Comparison of ENCODE assay signal across 29 cellular contexts in genomic region chr11:57430946-57431345, GRCh38. TPM values are rescaled to one million over a fixed set of nuclear protein-coding genes. Genes with fewer than 3 reads are reported as not detected.
A peak's percentile ranks its signal among the peaks of the same experiment; 100 is the strongest.
DNase-seq lines count a peak whose midpoint lies in the region; ATAC-seq and TF ChIP-seq lines count a peak whose summit lies in the region.
"Had no signal": no experiment of that assay in that cellular context is flagged by ENCODE, and none has a peak within 500 bp of the region (broad histone marks: within the 10 kb centered on the region; RNA-seq: fewer than 3 reads in every experiment).

No MANE protein-coding gene starts in this region.

- H3K4me1 ChIP-seq in H9 (ENCODE audit: insufficient read depth, low read length) (peaks cover 2% of the 10 kb centered on the region; the same call in 1 of the 2 replicates), right lobe of liver (peaks cover 0 to 75% (median 26%) of the 10 kb centered on the region in 4 donors)

- no peak overlapping the region for H2BK5ac ChIP-seq in H9 (ENCODE audit: insufficient read length, low read length)

- no CpG with 5 or more reads among the region's 1 CpG for WGBS in H9 (ENCODE audit: extremely low coverage, insufficient read length, low lambda C conversion rate)
- WGBS in right lobe of liver (ENCODE audit: insufficient coverage, low coverage, low lambda C conversion rate, missing lambda C conversion rate), result 80% methylated on average over 1 of the region's 1 CpG

- no peak overlapping the region for H3K23ac ChIP-seq in H9 (ENCODE audit: insufficient read length, low read depth, low read length)

- no peak overlapping the region for H3K27ac ChIP-seq in H9 (ENCODE audit: insufficient read length, low read depth, low read length)
- peak overlapping the region; percentile 59 to 99 (median 75) for H3K27ac ChIP-seq in right lobe of liver
- H3K27ac ChIP-seq: epithelial cell of prostate had no signal

- no peak overlapping the region for H3K56ac ChIP-seq in H9 (ENCODE audit: insufficient read length, low read depth, low read length)

- H2BK20ac ChIP-seq in H9 (ENCODE audit: low read depth, low read length, poor library complexity, severe bottlenecking), result no peak overlapping the region

- POLR2A ChIA-PET in WTC11 (lab: Charles Lee), result no interaction called here

- H3T11ph ChIP-seq in H9 (ENCODE audit: low read length), result no peak overlapping the region

- intact Hi-C loops in right lobe of liver (cut with DNase I), result no loop called here

- H3K36me3 ChIP-seq in right lobe of liver, result no peaks in the 10 kb centered on the region
- H3K36me3 ChIP-seq: heart left ventricle had no signal

- H3K79me1 ChIP-seq in H9 (ENCODE audit: insufficient read depth, low read depth, low read length, poor library complexity, severe bottlenecking), result no peaks in the 10 kb centered on the region

- H3K79me2 ChIP-seq in H9 (ENCODE audit: insufficient read depth, low read length), result no peaks in the 10 kb centered on the region

- no peak overlapping the region for H2BK12ac ChIP-seq in H9 (ENCODE audit: insufficient read length, low read depth, low read length)

- CTCF ChIA-PET in WTC11 (lab: Charles Lee), result interaction anchor here (0.5 to 1.9 kb wide), 12 partner anchors 27 to 317 kb away, joined by 3 to 36 read pairs (median 5); partner anchors contain the start of genes PRG3 and RTN4RL2

- H3K9ac ChIP-seq in H9 (ENCODE audit: extremely low read depth, insufficient read length, low read length), result no peak overlapping the region

- H3K4me3 ChIP-seq in right lobe of liver, result no peak overlapping the region
- H3K4me3 ChIP-seq: heart left ventricle, skin epidermis had no signal

- no peak overlapping the region for H2BK15ac ChIP-seq in H9 (ENCODE audit: low read depth, low read length)

- peaks cover 6% of the 10 kb centered on the region for H3K23me2 ChIP-seq in H9 (ENCODE audit: insufficient read length, low read depth, low read length, poor library complexity, severe bottlenecking)

- H3K36me3 Mint-ChIP-seq in H9 (ENCODE audit: insufficient read depth in 1 of 3, low read depth in 3 of 3), result peaks cover 0 to 4% (median 3%) of the 10 kb centered on the region in 3 experiments; a peak in 2 of 7 replicates
- 0 out of 2 replicates have a peak, but pooled peaks cover under 1% of the 10 kb centered on the region for H3K36me3 Mint-ChIP-seq in WTC11
- H3K36me3 Mint-ChIP-seq: naive B cell, type B pancreatic cell had no signal

- no peak overlapping the region for H4K5ac ChIP-seq in H9 (ENCODE audit: insufficient read length, low read depth, low read length)

- peaks cover 3% of the 10 kb centered on the region; the same call in 1 of the 2 replicates for H3K27me3 ChIP-seq in H9 (ENCODE audit: insufficient read depth, low read length)
- no peaks in the 10 kb centered on the region for H3K27me3 ChIP-seq in right lobe of liver
- H3K27me3 ChIP-seq: heart left ventricle had no signal

- TF ChIP-seq POLR2A in right lobe of liver (IDR thresholded peaks at IDR 0.05), result no peak

- H3K4me1 Mint-ChIP-seq in H9 (peaks cover 18 to 21% of the 10 kb centered on the region in 2 experiments), WTC11 (peaks cover 17% of the 10 kb centered on the region)

- peak; percentile 6 for DNase-seq in DMS 273 (lab: John Stamatoyannopoulos, UW; ENCODE audit: unreplicated experiment)
- no peak for DNase-seq in DMS 273 treated with DMSO at 0.1 percent for 48 hours (lab: John Stamatoyannopoulos, UW)
- peak; percentile 40 for DNase-seq in H9
- peak; percentile 35 for DNase-seq in WTC11 (ENCODE audit: low spot score)
- DNase-seq in right lobe of liver, result peak in 1 of 3 donors; percentile 40
- DNase-seq in T-helper 2 cell, result no peak
- DNase-seq in C1 segment of cervical spinal cord (lab: John Stamatoyannopoulos, UW), result no peak
- DNase-seq: activated CD4-positive, CD25-positive, alpha-beta regulatory T cell treated with anti-CD3 and anti-CD28 coated beads, Interleukin-2, amount 50 U/mL, for 72 hours; activated CD8-positive, alpha-beta T cell treated with anti-CD3 and anti-CD28 coated beads, Interleukin-2, amount 10 ng/mL, durations not matched to agents 7 days and 5 days; activated gamma-delta T cell treated with Interleukin-2 at 50 U/mL for 16 hours; activated naive CD8-positive, alpha-beta T cell treated with anti-CD3 and anti-CD28 coated beads, Interleukin-2, amount 50 U/mL, for 24 hours; activated T-cell treated with anti-CD3 and anti-CD28 coated beads for 4 hours; DND-41; foreskin fibroblast; KBM-7; MV-4-11; naive B cell; NCI-H1694 treated with DMSO at 0.1 percent for 48 hours; NCI-H524 treated with DMSO at 0.1 percent for 48 hours; occipital lobe; stimulated activated CD4-positive, alpha-beta T cell treated with anti-CD3 and anti-CD28 coated beads, Interleukin-1b, Interleukin-23, amount 100 ng/mL, for 48 hours; T-helper 9 cell had no signal

- TF ChIP-seq CTCF in H9 (conservative IDR thresholded peaks at IDR 0.05) (peak; percentile 26; the same call in 2 of the 3 replicates), WTC11 (IDR thresholded peaks at IDR 0.05) (no peak), right lobe of liver (IDR thresholded peaks at IDR 0.05) (no peak)

- no peak overlapping the region for H3K4me3 Mint-ChIP-seq in H9
- no peak overlapping the region for H3K4me3 Mint-ChIP-seq in WTC11
- H3K4me3 Mint-ChIP-seq: activated CD8-positive, alpha-beta T cell treated with anti-CD3 and anti-CD28 coated beads, Interleukin-2, amount 10 ng/mL, durations not matched to agents 7 days and 5 days; activated naive CD8-positive, alpha-beta T cell treated with anti-CD3 and anti-CD28 coated beads, Interleukin-2, amount 50 U/mL, for 24 hours; type B pancreatic cell had no signal

- H4K91ac ChIP-seq in H9 (ENCODE audit: insufficient read length, low read depth, low read length), result no peak overlapping the region

- H3K4ac ChIP-seq in H9 (ENCODE audit: low read depth, low read length), result no peak overlapping the region

- H4K20me1 ChIP-seq in H9 (ENCODE audit: control insufficient read depth, insufficient read depth, insufficient read length), result no peaks in the 10 kb centered on the region

- H3K18ac ChIP-seq in H9 (ENCODE audit: insufficient read length, low read depth, low read length), result no peak overlapping the region

- H2AFZ ChIP-seq in H9 (ENCODE audit: low read length), result no peak overlapping the region

- H4K8ac ChIP-seq in H9 (replicated peaks; ENCODE audit: insufficient read length, low read depth, low read length), result no peak overlapping the region

- ATAC-seq in WTC11, result peak; percentile 72
- no peak for ATAC-seq in right lobe of liver
- no peak for ATAC-seq in GM19452 (IDR thresholded peaks at IDR 0.05; ENCODE audit: unreplicated experiment)
- ATAC-seq: activated CD8-positive, alpha-beta T cell treated with anti-CD3 and anti-CD28 coated beads, Interleukin-2, amount 10 ng/mL, durations not matched to agents 7 days and 5 days; activated naive CD8-positive, alpha-beta T cell treated with anti-CD3 and anti-CD28 coated beads, Interleukin-2, amount 50 U/mL, for 24 hours; heart left ventricle; SK-N-SH treated with all-trans-retinoic acid at 6 μM for 48 hours had no signal

- H3K27me3 Mint-ChIP-seq in H9 (ENCODE audit: low read depth) (peaks cover 58% of the 10 kb centered on the region), WTC11 (ENCODE audit: low read depth) (peaks cover 38% of the 10 kb centered on the region)
- H3K27me3 Mint-ChIP-seq: activated naive CD8-positive, alpha-beta T cell treated with anti-CD3 and anti-CD28 coated beads, Interleukin-2, amount 50 U/mL, for 24 hours; naive B cell had no signal

- H3K9me3 ChIP-seq in H9 (ENCODE audit: control insufficient read depth, low read depth, low read length) (no peaks in the 10 kb centered on the region), right lobe of liver (no peaks in the 10 kb centered on the region)
- H3K9me3 ChIP-seq: heart left ventricle had no signal

- no peak overlapping the region for H3K14ac ChIP-seq in H9 (ENCODE audit: insufficient read depth, low read length)

- no peaks in the 10 kb centered on the region for H3K9me3 Mint-ChIP-seq in H9
- no peaks in the 10 kb centered on the region for H3K9me3 Mint-ChIP-seq in WTC11
- H3K9me3 Mint-ChIP-seq: activated naive CD8-positive, alpha-beta T cell treated with anti-CD3 and anti-CD28 coated beads, Interleukin-2, amount 50 U/mL, for 24 hours; naive B cell; type B pancreatic cell had no signal

- no peak overlapping the region for H2AK5ac ChIP-seq in H9 (ENCODE audit: insufficient read length, low read length)

- no peak overlapping the region for H3K27ac Mint-ChIP-seq in H9
- no peak overlapping the region for H3K27ac Mint-ChIP-seq in WTC11
- H3K27ac Mint-ChIP-seq: activated CD8-positive, alpha-beta T cell treated with anti-CD3 and anti-CD28 coated beads, Interleukin-2, amount 10 ng/mL, durations not matched to agents 7 days and 5 days; activated naive CD8-positive, alpha-beta T cell treated with anti-CD3 and anti-CD28 coated beads, Interleukin-2, amount 50 U/mL, for 24 hours; type B pancreatic cell had no signal

- H3K4me2 ChIP-seq in H9 (ENCODE audit: insufficient read depth, insufficient read length, low read length), result no peak overlapping the region

- H2BK120ac ChIP-seq in H9 (ENCODE audit: low read depth, low read length, poor library complexity, severe bottlenecking), result no peak overlapping the region

TF ChIP-seq in WTC11, 78 proteins besides CTCF, POLR2A, EP300 and RAD21:
- TF ChIP-seq JAZF1 (CRISPR knock-in tag; IDR thresholded peaks at IDR 0.05), result no peak
- no peak for TF ChIP-seq ETV6 (CRISPR knock-in tag; IDR thresholded peaks at IDR 0.05)
- no peak for TF ChIP-seq RELA (CRISPR knock-in tag; IDR thresholded peaks at IDR 0.05; ENCODE audit: borderline replicate concordance)
- no peak for TF ChIP-seq ZNF232 (CRISPR knock-in tag; IDR thresholded peaks at IDR 0.05)

RNA-seq across cellular contexts. Expression of gene SLC43A3, which starts 4.0 kb away (rescaled TPM):
- total RNA-seq in H9 (2021), result 21.4 and 21.9 TPM in 2 replicates
- 22.6 to 25.8 TPM (median 25.3 TPM) in 3 replicates for total RNA-seq in WTC11 (2021)
- 100 to 1,000 TPM; 109 to 259 (median 185) TPM for total RNA-seq in right lobe of liver

RNA-seq across cellular contexts. Expression of gene RTN4RL2, which starts 29.4 kb away (rescaled TPM):
- total RNA-seq in H9 (2021) (7.0 and 7.1 TPM in 2 replicates), WTC11 (2021) (13.8 to 15.5 TPM (median 14.3 TPM) in 3 replicates), right lobe of liver (10 to 100 TPM; 12.5 to 54.4 (median 18.6) TPM)

RNA-seq across cellular contexts. Expression of gene PRG2, which starts 40.5 kb away (rescaled TPM):
- total RNA-seq in H9 (2021) (0.31 TPM in 1 of 2 replicates, not detected in the other), WTC11 (2021) (0.57 to 0.60 TPM in 2 of 3 replicates, not detected in the other), right lobe of liver (1 to 10 TPM in 1 of 6 experiments, under 1 TPM in 3, not detected in 2; 0.39 to 1.2 (median 0.86) TPM)
- total RNA-seq: occipital lobe had no signal

RNA-seq across cellular contexts. Expression of gene PRG3, which starts 50.0 kb away (rescaled TPM):
- total RNA-seq in H9 (2021), result not detected in 2 replicates
- total RNA-seq in WTC11 (2021), result not detected in 3 replicates
- total RNA-seq in right lobe of liver, result not detected
- total RNA-seq: activated CD8-positive, alpha-beta T cell treated with anti-CD3 and anti-CD28 coated beads, Interleukin-2, amount 10 ng/mL, durations not matched to agents 7 days and 5 days; cerebellum; heart left ventricle had no signal

Comparison
In these comparisons a context has a peak if more than half of its experiments do, and no peak if none do; other contexts are left out.
1. DNase-seq: peak in DMS 273 (single experiment), H9 (single experiment) and WTC11 (single experiment); none in DMS 273 treated with DMSO at 0.1 percent for 48 hours (single experiment), T-helper 2 cell (0 of 5) and C1 segment of cervical spinal cord (0 of 14).